23 cellular contexts compared by ENCODE assay signal in the genomic region with DNA sequence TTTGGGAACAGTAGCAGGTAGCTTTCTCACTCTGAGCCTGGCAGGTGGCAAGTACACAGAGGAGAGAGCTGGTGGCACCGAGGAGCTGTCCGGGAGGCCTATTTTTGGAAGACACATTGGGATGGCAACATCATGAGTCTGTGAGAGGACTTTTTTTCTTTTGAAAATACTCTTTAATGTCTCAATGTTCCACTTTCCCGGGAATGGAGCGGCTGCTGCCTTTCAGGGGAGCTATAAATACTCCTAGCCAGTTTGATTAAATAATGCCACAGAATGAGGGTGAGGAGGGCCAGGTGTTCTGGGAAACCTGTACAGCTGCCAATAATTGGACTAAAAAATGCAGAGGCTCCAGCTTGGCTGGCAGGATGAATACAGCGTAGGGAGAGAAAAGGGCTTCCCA.
A peak's percentile ranks its signal among the peaks of the same experiment; 100 is the strongest.
DNase-seq lines count a peak whose midpoint lies in the region; ATAC-seq, FAIRE-seq and TF ChIP-seq lines count a peak whose summit lies in the region.
"Had no signal": no experiment of that assay in that cellular context is flagged by ENCODE, and none has a peak within 500 bp of the region (broad histone marks: within the 10 kb centered on the region; RNA-seq: fewer than 3 reads in every experiment).

No MANE protein-coding gene starts in this region.

- POLR2A ChIA-PET in activated CD8-positive, alpha-beta T cell treated with anti-CD3 and anti-CD28 coated beads for 36 hours (lab: Charles Lee) = no interaction called here

- CTCF ChIA-PET in activated CD8-positive, alpha-beta T cell treated with anti-CD3 and anti-CD28 coated beads for 36 hours (lab: Charles Lee) = no interaction called here

- H3K9me3 ChIP-seq in left ventricle myocardium inferior (replicated peaks) (no peaks in the 10 kb centered on the region), kidney (ENCODE audit: control insufficient read depth in 1 of 2, low read length in 2 of 2) (no peaks in the 10 kb centered on the region)
- H3K9me3 ChIP-seq: A549; ascending aorta; BLaER1 treated with 17β-estradiol and CSF1 and Interleukin-3, amounts not matched to agents 10 nM and 100 nM; tibial nerve had no signal

- H3K27ac ChIP-seq in left ventricle myocardium inferior (replicated peaks) (no peak overlapping the region), cingulate gyrus (ENCODE audit: low read depth, low read length) (peak overlapping the region; percentile 55), kidney (ENCODE audit: low read depth in 2 of 2, low read length in 2 of 2) (no peak overlapping the region)
- H3K27ac ChIP-seq: A549, ascending aorta, tibial nerve had no signal

- TF ChIP-seq CTCF in left ventricle myocardium inferior (IDR thresholded peaks at IDR 0.05; ENCODE audit: borderline replicate concordance) = no peak
- no peak for TF ChIP-seq CTCF in kidney (IDR thresholded peaks at IDR 0.05; ENCODE audit: borderline replicate concordance, extremely low read depth, insufficient read depth)
- TF ChIP-seq CTCF in activated CD8-positive, alpha-beta T cell treated with anti-CD3 and anti-CD28 coated beads for 36 hours (IDR thresholded peaks at IDR 0.05) = no peak

- no peaks in the 10 kb centered on the region for H3K27me3 ChIP-seq in left ventricle myocardium inferior (ENCODE audit: low read depth)
- H3K27me3 ChIP-seq: ascending aorta; BLaER1 treated with 17β-estradiol and CSF1 and Interleukin-3, amounts not matched to agents 10 nM and 100 nM; tibial nerve had no signal

- H3K9me3 Mint-ChIP-seq in activated CD8-positive, alpha-beta T cell treated with anti-CD3 and anti-CD28 coated beads for 36 hours = no peaks in the 10 kb centered on the region
- H3K9me3 Mint-ChIP-seq: memory B cell; natural killer cell treated with Interleukin-12 subunit alpha and Interleukin-12 subunit beta and Interleukin-15 and Interleukin-18, amount 100 ng/mL, for 72 hours; stimulated activated effector memory CD8-positive, alpha-beta T cell treated with anti-CD3 and anti-CD28 coated beads, Interleukin-12 subunit alpha, Interleukin-12 subunit beta, amount 100 ng/mL, for 72 hours had no signal

- FAIRE-seq in kidney (lab: Jason Lieb, UNC) = no peak
- FAIRE-seq: A549 had no signal

- H3K36me3 ChIP-seq in left ventricle myocardium inferior (no peaks in the 10 kb centered on the region), kidney (ENCODE audit: control insufficient read depth in 1 of 2, insufficient read depth in 2 of 2, low read length in 2 of 2) (no peaks in the 10 kb centered on the region)
- H3K36me3 ChIP-seq: ascending aorta; BLaER1 treated with 17β-estradiol and CSF1 and Interleukin-3, amounts not matched to agents 10 nM and 100 nM; tibial nerve had no signal

- no peak overlapping the region for H3K9ac ChIP-seq in kidney (ENCODE audit: low read length in 2 of 2)
- H3K9ac ChIP-seq: BLaER1 treated with 17β-estradiol and CSF1 and Interleukin-3, amounts not matched to agents 10 nM and 100 nM had no signal

- no peaks in the 10 kb centered on the region for H3K36me3 Mint-ChIP-seq in activated CD8-positive, alpha-beta T cell treated with anti-CD3 and anti-CD28 coated beads for 36 hours (ENCODE audit: low read depth)
- H3K36me3 Mint-ChIP-seq: memory B cell; natural killer cell treated with Interleukin-12 subunit alpha and Interleukin-12 subunit beta and Interleukin-15 and Interleukin-18, amount 100 ng/mL, for 72 hours; stimulated activated effector memory CD8-positive, alpha-beta T cell treated with anti-CD3 and anti-CD28 coated beads, Interleukin-12 subunit alpha, Interleukin-12 subunit beta, amount 100 ng/mL, for 72 hours had no signal

- H3K4me3 ChIP-seq in left ventricle myocardium inferior (no peak overlapping the region), kidney (ENCODE audit: low read length in 2 of 2) (no peak overlapping the region)
- H3K4me3 ChIP-seq: A549; ascending aorta; BLaER1 treated with 17β-estradiol and CSF1 and Interleukin-3, amounts not matched to agents 10 nM and 100 nM; tibial nerve had no signal

- DNase-seq in Right ventricle myocardium superior (no peak), left ventricle myocardium inferior (no peak), NCI-H2171 (lab: John Stamatoyannopoulos, UW) (peak; percentile 63), kidney (no peak), NOMO-1 (lab: John Stamatoyannopoulos, UW; ENCODE audit: unreplicated experiment in 2 of 2) (no peak)
- DNase-seq in activated CD8-positive, alpha-beta T cell treated with anti-CD3 and anti-CD28 coated beads for 36 hours = no peak
- DNase-seq: activated CD4-positive, alpha-beta T cell treated with anti-CD3 and anti-CD28 coated beads, Interleukin-2, amount 50 U/mL, for 4 hours; activated naive CD4-positive, alpha-beta T cell treated with Interleukin-2 at 50 U/mL for 16 hours; activated T-cell treated with anti-CD3 and anti-CD28 coated beads for 4 hours; DND-41; GOT3; islet precursor cell; Karpas-422; NCI-H187 had no signal

- no peaks in the 10 kb centered on the region for H3K4me1 Mint-ChIP-seq in activated CD8-positive, alpha-beta T cell treated with anti-CD3 and anti-CD28 coated beads for 36 hours (ENCODE audit: low read depth)
- H3K4me1 Mint-ChIP-seq: memory B cell; stimulated activated effector memory CD8-positive, alpha-beta T cell treated with anti-CD3 and anti-CD28 coated beads, Interleukin-12 subunit alpha, Interleukin-12 subunit beta, amount 100 ng/mL, for 72 hours had no signal

- ATAC-seq in Right ventricle myocardium superior (ENCODE audit: poor library complexity) = peak; percentile 62
- no peak for ATAC-seq in GM19023 (IDR thresholded peaks at IDR 0.05; ENCODE audit: unreplicated experiment)
- no peak for ATAC-seq in activated CD8-positive, alpha-beta T cell treated with anti-CD3 and anti-CD28 coated beads for 36 hours
- ATAC-seq: stimulated activated effector memory CD8-positive, alpha-beta T cell treated with anti-CD3 and anti-CD28 coated beads, Interleukin-12 subunit alpha, Interleukin-12 subunit beta, amount 100 ng/mL, for 72 hours had no signal

- H3K4me1 ChIP-seq in left ventricle myocardium inferior (peaks cover 16% of the 10 kb centered on the region), kidney (ENCODE audit: control insufficient read depth in 1 of 2, insufficient read depth in 1 of 2, low read depth in 1 of 2, low read length in 2 of 2) (peaks cover 0 to 4% of the 10 kb centered on the region in 2 donors)
- H3K4me1 ChIP-seq: A549, ascending aorta, tibial nerve had no signal

- intact Hi-C loops in Right ventricle myocardium superior (cut with DNase I) = no loop called here
- intact Hi-C loops in left ventricle myocardium inferior (cut with micrococcal nuclease) = no loop called here
- intact Hi-C loops in kidney (cut with DNase I) = no loop called here
- intact Hi-C loops in activated CD8-positive, alpha-beta T cell treated with anti-CD3 and anti-CD28 coated beads for 36 hours (cut with micrococcal nuclease) = no loop called here

- H3K4me3 Mint-ChIP-seq in activated CD8-positive, alpha-beta T cell treated with anti-CD3 and anti-CD28 coated beads for 36 hours = no peak overlapping the region
- H3K4me3 Mint-ChIP-seq: memory B cell; natural killer cell treated with Interleukin-12 subunit alpha and Interleukin-12 subunit beta and Interleukin-15 and Interleukin-18, amount 100 ng/mL, for 72 hours; stimulated activated effector memory CD8-positive, alpha-beta T cell treated with anti-CD3 and anti-CD28 coated beads, Interleukin-12 subunit alpha, Interleukin-12 subunit beta, amount 100 ng/mL, for 72 hours had no signal

- no peak overlapping the region for H3K27ac Mint-ChIP-seq in activated CD8-positive, alpha-beta T cell treated with anti-CD3 and anti-CD28 coated beads for 36 hours
- H3K27ac Mint-ChIP-seq: memory B cell; natural killer cell treated with Interleukin-12 subunit alpha and Interleukin-12 subunit beta and Interleukin-15 and Interleukin-18, amount 100 ng/mL, for 72 hours; stimulated activated effector memory CD8-positive, alpha-beta T cell treated with anti-CD3 and anti-CD28 coated beads, Interleukin-12 subunit alpha, Interleukin-12 subunit beta, amount 100 ng/mL, for 72 hours had no signal

- H3K27me3 Mint-ChIP-seq in activated CD8-positive, alpha-beta T cell treated with anti-CD3 and anti-CD28 coated beads for 36 hours = peaks cover 24% of the 10 kb centered on the region
